ENCODE assay signal across 10 cellular contexts in the genomic region with DNA sequence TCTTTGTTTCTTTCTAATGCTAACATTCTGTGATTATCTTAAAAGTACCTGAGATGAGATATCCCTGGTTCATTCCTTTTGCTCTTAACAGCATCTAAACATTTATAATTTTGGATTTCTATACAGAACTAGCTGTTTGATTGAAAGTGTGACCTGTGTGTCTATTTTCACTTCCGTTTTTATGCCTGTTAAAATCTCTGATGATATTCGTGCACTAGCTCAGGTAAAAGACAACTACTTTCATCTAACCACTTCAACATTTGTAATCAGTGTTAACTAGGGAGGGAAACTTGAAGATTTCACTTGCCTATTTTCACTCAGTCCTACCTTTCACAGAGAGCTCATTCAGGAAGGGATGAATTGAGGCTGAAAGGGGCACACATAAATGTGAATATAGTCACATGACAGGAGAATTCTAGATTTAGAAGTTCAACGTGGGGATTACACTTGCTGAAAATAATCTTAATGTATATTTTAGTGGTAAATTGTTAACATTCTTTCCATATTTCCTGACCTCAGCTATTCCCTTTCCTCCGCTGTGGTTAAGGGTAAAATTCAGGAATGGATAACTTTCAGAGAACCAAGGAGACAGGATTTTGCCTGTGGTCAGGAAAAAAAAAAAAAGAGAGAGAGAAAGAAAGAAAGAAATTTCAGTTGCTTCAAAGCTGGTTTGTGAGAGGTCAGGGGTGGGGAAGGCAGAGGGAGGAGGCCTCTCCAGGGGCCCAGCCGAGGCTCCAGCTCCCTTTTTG.
DNase-seq lines count a peak whose midpoint lies in the region; ATAC-seq and TF ChIP-seq lines count a peak whose summit lies in the region.
"Had no signal": no experiment of that assay in that cellular context is flagged by ENCODE, and none has a peak within 500 bp of the region (broad histone marks: within the 10 kb centered on the region; RNA-seq: fewer than 3 reads in every experiment).

No MANE protein-coding gene starts in this region.

- in situ Hi-C loops in SK-MEL-5 (cut with HindIII; ENCODE audit: low pct_unique_long_range_greater_than_20kb, low sequenced_read_pairs): no loop called here

- H3K27ac Mint-ChIP-seq in glutamatergic neuron (ENCODE audit: unreplicated experiment): peak overlapping the region; percentile 99
- H3K27ac Mint-ChIP-seq: natural killer cell had no signal

- peaks cover 70% of the 10 kb centered on the region for H3K4me1 Mint-ChIP-seq in glutamatergic neuron (ENCODE audit: low read depth, unreplicated experiment)
- H3K4me1 Mint-ChIP-seq: natural killer cell had no signal

- peak overlapping the region; percentile 77 for H3K4me3 Mint-ChIP-seq in glutamatergic neuron (ENCODE audit: unreplicated experiment)
- H3K4me3 Mint-ChIP-seq: natural killer cell had no signal

- H3K36me3 Mint-ChIP-seq in glutamatergic neuron (ENCODE audit: unreplicated experiment): no peaks in the 10 kb centered on the region
- H3K36me3 Mint-ChIP-seq: natural killer cell had no signal

- H3K27me3 Mint-ChIP-seq in glutamatergic neuron (ENCODE audit: unreplicated experiment): peaks cover 22% of the 10 kb centered on the region

- DNase-seq in H4 (ENCODE audit: low spot score): peak; percentile 92
- peak; percentile 82 for DNase-seq in SK-MEL-5 (ENCODE audit: low read depth, low spot score)
- DNase-seq in glutamatergic neuron: no peak
- peak; percentile 45 for DNase-seq in stromal cell of bone marrow (ENCODE audit: low read depth)
- DNase-seq in DMS79 treated with DMSO at 0.1 percent for 48 hours (lab: John Stamatoyannopoulos, UW): no peak
- DNase-seq in NCI-H526 (lab: John Stamatoyannopoulos, UW): no peak
- DNase-seq: activated CD4-positive, CD25-positive, alpha-beta regulatory T cell; adrenal gland; natural killer cell had no signal

- ATAC-seq in GM18517 (IDR thresholded peaks at IDR 0.05; ENCODE audit: unreplicated experiment): no peak
- ATAC-seq: natural killer cell had no signal

- no peak for TF ChIP-seq CTCF in glutamatergic neuron (IDR thresholded peaks at IDR 0.05; ENCODE audit: partially characterized antibody, unreplicated experiment)

- peaks cover 26% of the 10 kb centered on the region for H3K9me3 Mint-ChIP-seq in glutamatergic neuron (ENCODE audit: unreplicated experiment)
- H3K9me3 Mint-ChIP-seq: natural killer cell had no signal

Comparison
In these comparisons a context has a peak if more than half of its experiments do, and no peak if none do; other contexts are left out.
1. DNase-seq: peak in H4 (single experiment), SK-MEL-5 (single experiment) and stromal cell of bone marrow (single experiment); none in glutamatergic neuron (single experiment), DMS79 treated with DMSO at 0.1 percent for 48 hours (single experiment) and NCI-H526 (0 of 2).